Comparison of ENCODE assay signal across 8 cellular contexts in the genomic region with DNA sequence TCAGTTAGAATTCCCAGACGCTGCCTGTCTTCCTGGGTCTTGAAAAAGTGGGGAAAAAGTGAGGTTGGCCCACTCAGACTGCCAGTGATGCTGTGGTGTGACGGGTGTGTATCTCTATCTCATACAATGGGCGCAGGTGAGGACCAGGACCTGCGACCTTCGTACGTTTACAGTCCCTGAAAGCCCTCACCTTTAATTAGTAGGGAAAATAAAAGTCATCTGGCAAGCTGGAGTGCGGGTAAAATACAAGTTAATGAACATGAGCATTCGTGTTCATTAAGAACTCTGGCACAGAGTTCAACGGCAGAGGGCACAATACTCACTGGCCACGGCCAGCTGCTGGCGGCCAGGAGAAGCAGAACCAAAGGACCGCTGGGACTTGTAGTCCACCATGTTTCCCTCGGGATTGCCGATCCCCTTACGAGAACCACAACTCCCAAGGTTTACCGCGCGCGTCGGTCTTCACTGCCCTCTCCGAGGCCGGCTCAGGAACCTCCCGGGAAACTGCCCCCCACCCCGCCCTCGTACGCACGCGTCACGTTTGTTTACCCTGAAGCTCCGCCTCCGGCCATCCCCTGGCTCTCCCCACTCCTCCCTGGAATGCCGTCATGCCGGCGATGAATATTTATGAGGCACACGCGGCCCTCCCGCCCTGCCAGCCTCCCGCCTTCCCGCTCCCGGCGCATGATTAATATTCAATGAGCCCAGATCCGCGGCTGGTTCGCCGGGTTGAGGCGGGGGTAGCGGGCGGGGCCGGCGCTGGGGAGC. TPM values are rescaled to one million over a fixed set of nuclear protein-coding genes. Genes with fewer than 3 reads are reported as not detected.
DNase-seq lines count a peak whose midpoint lies in the region; ATAC-seq and TF ChIP-seq lines count a peak whose summit lies in the region.

No MANE protein-coding gene starts in this region.

- TF ChIP-seq CTCF in PC-3 (conservative IDR thresholded peaks at IDR 0.05; ENCODE audit: low read depth, low read length): peak; percentile 87

- no peaks in the 10 kb centered on the region for H3K36me3 Mint-ChIP-seq in activated T-cell treated with anti-CD3 and anti-CD28 coated beads, Interleukin-2, amount 50 U/mL, for 4 hours (ENCODE audit: insufficient read depth)

- DNase-seq in DMS53 treated with DMSO at 0.1 percent for 48 hours (lab: John Stamatoyannopoulos, UW; ENCODE audit: unreplicated experiment): peak; percentile 100
- DNase-seq in Jurkat, Clone E6-1 (ENCODE audit: low read depth, low spot score): peak; percentile 87
- peak; percentile 98 for DNase-seq in PC-3
- peak; percentile 90 for DNase-seq in activated T-cell treated with anti-CD3 and anti-CD28 coated beads, Interleukin-2, amount 50 U/mL, for 4 hours
- peak; percentile 100 for DNase-seq in erythroblast (lab: John Stamatoyannopoulos, UW)
- DNase-seq in mucosa of gallbladder (ENCODE audit: low spot score): peak; percentile 100
- DNase-seq in stimulated activated CD8-positive, alpha-beta memory T cell treated with anti-CD3 and anti-CD28 coated beads, Interleukin-4, amount 100 ng/mL, for 24 hours (ENCODE audit: low read depth): peak; percentile 91

- H3K79me2 ChIP-seq in PC-3 (ENCODE audit: low read length): peaks cover 36% of the 10 kb centered on the region

- H3K27me3 Mint-ChIP-seq in activated T-cell treated with anti-CD3 and anti-CD28 coated beads, Interleukin-2, amount 50 U/mL, for 4 hours (ENCODE audit: low read depth): no peaks in the 10 kb centered on the region

- POLR2A ChIA-PET in PC-3 (lab: Charles Lee; ENCODE audit: unreplicated experiment): interaction anchor here (0.6 to 0.7 kb wide), 7 partner anchors 18 to 765 kb away, joined by 3 to 10 read pairs (median 5); no protein-coding TSS in a partner anchor

- H3K4me3 Mint-ChIP-seq in activated T-cell treated with anti-CD3 and anti-CD28 coated beads, Interleukin-2, amount 50 U/mL, for 4 hours: peak overlapping the region; percentile 87

- no TSS peak for BruUV-seq in PC-3 (replicated peaks; lab: Mats Ljungman, UMichigan)

- peaks cover 24% of the 10 kb centered on the region for H4K20me1 ChIP-seq in PC-3 (ENCODE audit: low read length)

- intact Hi-C loops in PC-3 (cut with micrococcal nuclease): loop anchor here (1.0 to 5.0 kb wide), 8 partner anchors 78 to 528 kb away; a partner anchor contains a TSS

- peak overlapping the region; percentile 43 for H3K27ac ChIP-seq in PC-3 (ENCODE audit: low read length)

- CTCF ChIA-PET in PC-3 (lab: Charles Lee): interaction anchor here (0.6 to 1.2 kb wide), 19 partner anchors 30 to 267 kb away, joined by 3 to 17 read pairs (median 4); no protein-coding TSS in a partner anchor

- peaks cover 34% of the 10 kb centered on the region for H3K4me1 ChIP-seq in PC-3 (ENCODE audit: insufficient read depth, low read length)

- peak; percentile 24 for TF ChIP-seq POLR2A in erythroblast (IDR thresholded peaks at IDR 0.05; ENCODE audit: low read length)

- H3K9me3 ChIP-seq in PC-3 (ENCODE audit: low read length): no peaks in the 10 kb centered on the region

- H3K36me3 ChIP-seq in PC-3 (ENCODE audit: low read depth, low read length): no peaks in the 10 kb centered on the region

- peaks cover 23% of the 10 kb centered on the region for H3K4me1 Mint-ChIP-seq in activated T-cell treated with anti-CD3 and anti-CD28 coated beads, Interleukin-2, amount 50 U/mL, for 4 hours (ENCODE audit: low read depth)

- H2AFZ ChIP-seq in PC-3 (ENCODE audit: low read length): peak overlapping the region; percentile 98

- peak overlapping the region; percentile 75 for H3K9ac ChIP-seq in PC-3 (ENCODE audit: low read length)

- H3K9me2 ChIP-seq in PC-3 (replicated peaks; ENCODE audit: low read length): no peaks in the 10 kb centered on the region

- no peaks in the 10 kb centered on the region for H3K9me3 Mint-ChIP-seq in activated T-cell treated with anti-CD3 and anti-CD28 coated beads, Interleukin-2, amount 50 U/mL, for 4 hours

- H3K4me3 ChIP-seq in Jurkat, Clone E6-1 (ENCODE audit: low read length): peak overlapping the region; percentile 67
- H3K4me3 ChIP-seq in PC-3 (ENCODE audit: low read length): peak overlapping the region; percentile 73

- peak overlapping the region; percentile 96 for H3K4me2 ChIP-seq in PC-3 (ENCODE audit: low read length)

- ATAC-seq in GM21717 (IDR thresholded peaks at IDR 0.05; ENCODE audit: unreplicated experiment): peak; percentile 80
- ATAC-seq in PC-3: peak; percentile 81
- ATAC-seq in activated T-cell treated with anti-CD3 and anti-CD28 coated beads, Interleukin-2, amount 50 U/mL, for 4 hours: peak; percentile 75

- no peaks in the 10 kb centered on the region for H3K27me3 ChIP-seq in PC-3 (ENCODE audit: low read length)

- no peaks in the 10 kb centered on the region for H3F3A ChIP-seq in PC-3 (ENCODE audit: low read length, unreplicated experiment)

RNA-seq across cellular contexts. Expression of a gene that starts 0.5 kb away (rescaled TPM):
- 3.8 TPM for polyA plus RNA-seq in Jurkat, Clone E6-1 (2012; ENCODE audit: insufficient read depth, insufficient read length)
- total RNA-seq in PC-3 (2014; rRNA removed): 14.1 and 22.5 TPM in 2 replicates
- total RNA-seq in activated T-cell treated with anti-CD3 and anti-CD28 coated beads, Interleukin-2, amount 50 U/mL, for 4 hours: 1 to 10 TPM; 4.0 to 6.7 (median 4.3) TPM
- total RNA-seq in mucosa of gallbladder: 33.2 TPM

Comparison
In these comparisons a context has a peak if more than half of its experiments do, and no peak if none do; other contexts are left out.
1. Peak in every context shown above with its lines: DNase-seq, ATAC-seq, H3K4me3 ChIP-seq and H3K27ac ChIP-seq.